Comparison of ENCODE assay signal across 8 cellular contexts in the genomic region with DNA sequence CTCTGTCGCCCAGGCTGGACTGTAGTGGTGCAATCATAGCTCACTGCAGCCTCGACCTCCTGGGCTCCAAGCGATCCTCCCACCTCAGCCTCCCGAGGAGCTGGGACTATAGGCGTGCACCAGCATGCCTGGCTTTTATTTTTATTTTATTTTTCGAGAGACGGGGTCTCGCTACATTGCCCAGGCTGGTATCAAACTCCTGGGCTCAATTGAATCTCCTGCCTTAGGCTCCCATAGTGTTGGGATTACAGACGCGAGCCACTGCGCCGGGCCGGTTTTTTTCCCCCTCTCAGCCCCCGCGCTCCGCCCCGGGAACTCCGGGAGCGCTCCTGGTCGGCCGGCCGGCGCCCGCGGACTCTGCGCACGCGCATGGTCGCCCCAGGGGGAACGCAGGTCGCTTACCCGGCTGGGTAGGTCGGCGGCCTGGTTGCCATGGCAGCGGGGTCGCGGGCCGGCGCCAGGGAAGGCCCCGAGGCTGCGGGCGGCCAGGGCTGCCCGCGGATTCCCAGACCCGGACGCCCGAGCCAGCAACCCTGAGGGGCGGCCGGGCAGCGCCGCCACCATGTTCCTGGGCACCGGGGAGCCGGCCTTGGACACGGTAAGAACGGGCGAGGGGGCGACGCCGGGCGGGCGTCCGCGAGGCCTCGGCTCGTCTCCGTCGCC. TPM values are rescaled to one million over a fixed set of nuclear protein-coding genes. Genes with fewer than 3 reads are reported as not detected.
DNase-seq lines count a peak whose midpoint lies in the region; ATAC-seq and TF ChIP-seq lines count a peak whose summit lies in the region.

A gene with protein sequence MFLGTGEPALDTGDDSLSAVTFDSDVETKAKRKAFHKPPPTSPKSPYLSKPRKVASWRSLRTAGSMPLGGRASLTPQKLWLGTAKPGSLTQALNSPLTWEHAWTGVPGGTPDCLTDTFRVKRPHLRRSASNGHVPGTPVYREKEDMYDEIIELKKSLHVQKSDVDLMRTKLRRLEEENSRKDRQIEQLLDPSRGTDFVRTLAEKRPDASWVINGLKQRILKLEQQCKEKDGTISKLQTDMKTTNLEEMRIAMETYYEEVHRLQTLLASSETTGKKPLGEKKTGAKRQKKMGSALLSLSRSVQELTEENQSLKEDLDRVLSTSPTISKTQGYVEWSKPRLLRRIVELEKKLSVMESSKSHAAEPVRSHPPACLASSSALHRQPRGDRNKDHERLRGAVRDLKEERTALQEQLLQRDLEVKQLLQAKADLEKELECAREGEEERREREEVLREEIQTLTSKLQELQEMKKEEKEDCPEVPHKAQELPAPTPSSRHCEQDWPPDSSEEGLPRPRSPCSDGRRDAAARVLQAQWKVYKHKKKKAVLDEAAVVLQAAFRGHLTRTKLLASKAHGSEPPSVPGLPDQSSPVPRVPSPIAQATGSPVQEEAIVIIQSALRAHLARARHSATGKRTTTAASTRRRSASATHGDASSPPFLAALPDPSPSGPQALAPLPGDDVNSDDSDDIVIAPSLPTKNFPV (plus strand): TSS at position 360 of the 663 bp plus-strand sequence. CDS start 203 bp downstream, at position 563.

- peak within 1 kb of the TSS; percentile 81 for H3K4me3 ChIP-seq in GM06990 (replicated peaks; ENCODE audit: low read depth, low read length)
- H3K4me3 ChIP-seq in adrenal gland, result peak within 1 kb of the TSS; percentile 37 to 99 (median 66)
- peak within 1 kb of the TSS; percentile 73 to 97 (median 87) for H3K4me3 ChIP-seq in heart left ventricle
- peak within 1 kb of the TSS; percentile 73 to 99 (median 78) for H3K4me3 ChIP-seq in tibial nerve

- intact Hi-C loops in adrenal gland (cut with DNase I) (loop anchor here in 1 of 2 donors (2.0 kb wide), 1 partner anchor 84 kb away; no protein-coding TSS in a partner anchor), heart left ventricle (cut with DNase I) (loop anchor here in 4 of 10 donors (5.0 to 10.0 kb wide), 5 partner anchors 36 to 156 kb away; a partner anchor contains a TSS)

- TF ChIP-seq EP300 in tibial nerve (IDR thresholded peaks at IDR 0.05), result peak; percentile 69 to 80

- ATAC-seq in HG02571 (IDR thresholded peaks at IDR 0.05; ENCODE audit: unreplicated experiment), result peak; percentile 46
- ATAC-seq in heart left ventricle, result peak; percentile 40 to 78 (median 72)

- TF ChIP-seq CTCF in GM06990 (IDR thresholded peaks at IDR 0.05; ENCODE audit: insufficient read depth, low read length, poor library complexity, severe bottlenecking) (no peak), adrenal gland (IDR thresholded peaks at IDR 0.05) (no peak), heart left ventricle (IDR thresholded peaks at IDR 0.05) (no peak), tibial nerve (IDR thresholded peaks at IDR 0.05) (peak in 2 of 5 experiments; percentile 18 to 69)

- H3K27ac ChIP-seq in adrenal gland (peak within 1 kb of the TSS; percentile 72 to 90 (median 83)), heart left ventricle (peak within 1 kb of the TSS in 11 of 12 donors; percentile 27 to 77 (median 66)), tibial nerve (peak within 1 kb of the TSS in 3 of 4 donors; percentile 61 to 79 (median 61))

- no peaks in the 10 kb centered on the region for H3K27me3 ChIP-seq in GM06990 (replicated peaks; ENCODE audit: control insufficient read depth, insufficient read depth, low read length)
- no peaks in the 10 kb centered on the region for H3K27me3 ChIP-seq in adrenal gland
- H3K27me3 ChIP-seq in heart left ventricle, result no peaks in the 10 kb centered on the region
- no peaks in the 10 kb centered on the region for H3K27me3 ChIP-seq in tibial nerve

- DNase-seq in GM06990 (ENCODE audit: extremely low read depth, insufficient read length), result peak; percentile 92
- peak; percentile 88 for DNase-seq in NCI-H1092 treated with DMSO at 0.1 percent for 48 hours (lab: John Stamatoyannopoulos, UW)
- peak; percentile 75 to 89 (median 80) for DNase-seq in T-helper 1 cell
- peak; percentile 94 to 97 (median 96) for DNase-seq in adrenal gland
- peak; percentile 95 to 99 (median 96) for DNase-seq in heart left ventricle
- DNase-seq in pons (ENCODE audit: low spot score), result peak; percentile 72
- peak; percentile 76 to 82 for DNase-seq in tibial nerve (ENCODE audit: low spot score in 2 of 2)

- 0 to 3% (median 1%) methylated on average over 1 to 67 of the region's 67 CpGs for WGBS in adrenal gland, 4 donors
- WGBS in heart left ventricle, 4 donors, result 1 to 4% (median 2%) methylated on average over 20 to 67 of the region's 67 CpGs
- WGBS in tibial nerve, 2 donors, result 1 to 2% methylated on average over 28 to 52 of the region's 67 CpGs

- no peaks in the 10 kb centered on the region for H3K9me3 ChIP-seq in adrenal gland (replicated peaks in 1 of 3)
- no peaks in the 10 kb centered on the region for H3K9me3 ChIP-seq in heart left ventricle
- no peaks in the 10 kb centered on the region for H3K9me3 ChIP-seq in tibial nerve

- TF ChIP-seq POLR2A in adrenal gland (IDR thresholded peaks at IDR 0.05) (peak in 1 of 2 donors; percentile 37), heart left ventricle (IDR thresholded peaks at IDR 0.05) (peak in 1 of 2 donors; percentile 47), tibial nerve (IDR thresholded peaks at IDR 0.05) (peak in 1 of 2 donors; percentile 26)

- H3K36me3 ChIP-seq in GM06990 (ENCODE audit: control insufficient read depth, insufficient read depth, low read length), result no peaks in the 10 kb centered on the region
- no peaks in the 10 kb centered on the region for H3K36me3 ChIP-seq in adrenal gland (replicated peaks in 1 of 2)
- peaks cover 0 to 2% (median 0%) of the 10 kb centered on the region in 9 donors for H3K36me3 ChIP-seq in heart left ventricle
- H3K36me3 ChIP-seq in tibial nerve, result no peaks in the 10 kb centered on the region

- H3K4me1 ChIP-seq in adrenal gland (replicated peaks in 1 of 2) (peaks cover 28 to 38% of the 10 kb centered on the region in 2 donors), heart left ventricle (peaks cover 0 to 44% (median 29%) of the 10 kb centered on the region in 12 donors), tibial nerve (peaks cover 0 to 46% (median 24%) of the 10 kb centered on the region in 4 donors)

RNA-seq across cellular contexts. Expression of the gene that starts here (rescaled TPM):
- 10 to 100 TPM; 12.3 to 33.2 (median 14.7) TPM for total RNA-seq in adrenal gland
- polyA plus RNA-seq in adrenal gland, result 10 to 100 TPM in 1 of 3 donors, 1 to 10 TPM in 2; 6.2 to 16.7 (median 7.9) TPM
- 10 to 100 TPM in 5 of 9 donors, 1 to 10 TPM in 4; 8.0 to 14.1 (median 10.3) TPM for total RNA-seq in heart left ventricle
- polyA plus RNA-seq in heart left ventricle, result 10 to 100 TPM in 1 of 2 donors, 1 to 10 TPM in 1; 5.0 to 10.8 TPM
- total RNA-seq in tibial nerve, result 10 to 100 TPM; 16.8 to 46.9 (median 26.9) TPM

Comparison
In these comparisons a context has a peak if more than half of its experiments do, and no peak if none do; other contexts are left out.
1. Peak in every context shown above with its lines: DNase-seq, ATAC-seq, H3K4me3 ChIP-seq and H3K27ac ChIP-seq.